ENCODE assay signal across 9 cellular contexts in genomic region chr13:46598140-46598819, GRCh38. TPM values are rescaled to one million over a fixed set of nuclear protein-coding genes. Genes with fewer than 3 reads are reported as not detected.
A peak's percentile ranks its signal among the peaks of the same experiment; 100 is the strongest.
DNase-seq lines count a peak whose midpoint lies in the region; ATAC-seq and TF ChIP-seq lines count a peak whose summit lies in the region.
"Had no signal": no experiment of that assay in that cellular context is flagged by ENCODE, and none has a peak within 500 bp of the region (broad histone marks: within the 10 kb centered on the region; RNA-seq: fewer than 3 reads in every experiment).

No MANE protein-coding gene starts in this region.

- no peaks in the 10 kb centered on the region for H3F3A ChIP-seq in Loucy (ENCODE audit: low read depth)

- H3K4me1 ChIP-seq in Loucy (ENCODE audit: insufficient read depth, low read length, poor library complexity, severe bottlenecking) (peaks cover 70% of the 10 kb centered on the region), mononuclear cell (ENCODE audit: insufficient read depth, low read length) (peaks cover 94% of the 10 kb centered on the region), HAP-1 (no peaks in the 10 kb centered on the region)

- no peaks in the 10 kb centered on the region for H3K9me2 ChIP-seq in Loucy (replicated peaks; ENCODE audit: low read depth, low read length)

- peaks cover 28% of the 10 kb centered on the region for H4K20me1 ChIP-seq in Loucy (ENCODE audit: insufficient read depth, low read length, poor library complexity, severe bottlenecking)

- H3K36me3 ChIP-seq in Loucy (ENCODE audit: insufficient read depth, low read length) = no peaks in the 10 kb centered on the region
- no peaks in the 10 kb centered on the region for H3K36me3 ChIP-seq in HAP-1 (replicated peaks)

- H3K9me3 ChIP-seq in Loucy (ENCODE audit: insufficient read depth, low read depth, low read length) (no peaks in the 10 kb centered on the region), mononuclear cell (ENCODE audit: low read depth, low read length) (no peaks in the 10 kb centered on the region), HAP-1 (no peaks in the 10 kb centered on the region)

- H3K27ac Mint-ChIP-seq in HFFc6 = no peak overlapping the region

- H3K4me2 ChIP-seq in Loucy (ENCODE audit: low read depth, low read length, poor library complexity, severe bottlenecking) = peak overlapping the region; percentile 46

- peaks cover 98% of the 10 kb centered on the region for H3K79me2 ChIP-seq in Loucy (ENCODE audit: insufficient read depth, low read length)

- peaks cover 45% of the 10 kb centered on the region for H3K4me1 Mint-ChIP-seq in HFFc6 (ENCODE audit: low read depth)

- ATAC-seq in GM18499 (IDR thresholded peaks at IDR 0.05; ENCODE audit: insufficient read depth, unreplicated experiment) (peak; percentile 26), GM21529 (IDR thresholded peaks at IDR 0.05; ENCODE audit: unreplicated experiment) (peak; percentile 28)

- H3K27me3 ChIP-seq in Loucy (ENCODE audit: insufficient read depth, low read length, poor library complexity, severe bottlenecking) = no peaks in the 10 kb centered on the region
- H3K27me3 ChIP-seq in mononuclear cell (ENCODE audit: insufficient read depth, low read length) = no peaks in the 10 kb centered on the region
- H3K27me3 ChIP-seq in HAP-1 (ENCODE audit: low read depth) = no peaks in the 10 kb centered on the region

- H3K36me3 Mint-ChIP-seq in HFFc6 (ENCODE audit: low read depth) = no peaks in the 10 kb centered on the region

- no peaks in the 10 kb centered on the region for H3K9me3 Mint-ChIP-seq in HFFc6

- no peak overlapping the region for H3K4me3 Mint-ChIP-seq in HFFc6

- DNase-seq in HAP-1 (ENCODE audit: low spot score in 2 of 2) (no peak), inferior parietal cortex (ENCODE audit: extremely low spot score) (no peak), HFFc6 (no peak), mesenteric fat pad (ENCODE audit: low spot score) (no peak)
- DNase-seq: stimulated activated CD4-positive, alpha-beta T cell treated with anti-CD3 and anti-CD28 coated beads, Interleukin-15, amount 100 ng/mL, for 24 hours had no signal

- H3K9ac ChIP-seq in Loucy (ENCODE audit: low read depth, low read length, poor library complexity, severe bottlenecking) = peak overlapping the region; percentile 17

- H2AFZ ChIP-seq in Loucy (ENCODE audit: low read length) = no peak overlapping the region

- in situ Hi-C loops in HAP-1 (cut with MboI; ENCODE audit: low sequenced_read_pairs) = no loop called here

- H3K4me3 ChIP-seq in Loucy (ENCODE audit: low read length, poor library complexity, severe bottlenecking) (peak overlapping the region; percentile 22), mononuclear cell (ENCODE audit: low read length) (peak overlapping the region; percentile 13), HAP-1 (no peak overlapping the region)

- TF ChIP-seq CTCF in Loucy (conservative IDR thresholded peaks at IDR 0.05; ENCODE audit: low read length) (no peak), HFFc6 (IDR thresholded peaks at IDR 0.05) (no peak)

- H3K27me3 Mint-ChIP-seq in HFFc6 (ENCODE audit: insufficient read depth) = no peaks in the 10 kb centered on the region

RNA-seq across cellular contexts. Expression of gene LRCH1, which starts 45.3 kb away (rescaled TPM):
- total RNA-seq in mononuclear cell = 9.8 TPM
- total RNA-seq in HFFc6 (2021; fragmentation: NEBNext Ultra II Directional; extraction: Animal tissue kit (Norgen Biotek cat#: 25700)) = 10 to 100 TPM; 11.3 to 13.9 (median 12.5) TPM
- total RNA-seq in mesenteric fat pad = 21.0 TPM
